In the genomic region with DNA sequence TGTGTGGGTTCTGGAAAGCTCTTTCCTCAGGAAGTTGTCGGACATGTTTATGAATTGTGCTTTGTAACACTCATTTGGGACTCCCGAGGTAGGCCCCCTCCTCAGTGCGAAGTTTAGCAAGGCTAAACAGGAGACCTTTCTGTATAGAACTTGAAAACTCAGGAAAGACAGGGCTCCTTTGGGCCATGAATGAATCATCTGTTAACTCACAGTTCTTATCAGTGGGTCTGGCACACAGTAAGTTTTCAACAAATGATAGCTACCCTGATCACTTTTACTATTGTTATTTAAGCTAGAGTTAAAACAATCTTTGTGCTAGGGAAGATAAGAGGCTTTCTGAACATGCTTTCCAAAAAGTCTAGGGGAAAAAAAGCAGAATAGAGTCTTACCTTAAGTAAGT, we compare ENCODE assay signal across 21 cellular contexts.
"Had no signal": no experiment of that assay in that cellular context is flagged by ENCODE, and none has a peak within 500 bp of the region (broad histone marks: within the 10 kb centered on the region; RNA-seq: fewer than 3 reads in every experiment).

No MANE protein-coding gene starts in this region.

- H3K27me3 ChIP-seq: adrenal gland, body of pancreas, SJSA1 had no signal

- ATAC-seq: activated CD8-positive, alpha-beta T cell treated with anti-CD3 and anti-CD28 coated beads, Interleukin-2, amount 10 ng/mL, durations not matched to agents 7 days and 5 days; body of pancreas; PC-3; SK-N-SH treated with all-trans-retinoic acid at 6 μM for 48 hours had no signal

- H3K27ac ChIP-seq: body of pancreas, SJSA1 had no signal

- H3K4me3 ChIP-seq: adrenal gland, body of pancreas, SJSA1 had no signal

- H3K36me3 ChIP-seq: adrenal gland, SJSA1 had no signal

- H3K4me1 ChIP-seq: SJSA1 had no signal

- DNase-seq: activated CD4-positive, alpha-beta T cell treated with anti-CD3 and anti-CD28 coated beads for 48 hours; activated CD4-positive, alpha-beta T cell treated with anti-CD3 and anti-CD28 coated beads, Interleukin-2, amount 50 U/mL, for 4 hours; activated CD4-positive, CD25-positive, alpha-beta regulatory T cell treated with anti-CD3 and anti-CD28 coated beads, Interleukin-2, amount 50 U/mL, for 72 hours; activated CD8-positive, alpha-beta memory T cell treated with anti-CD3 and anti-CD28 coated beads, Interleukin-2, amount 50 U/mL, for 48 hours; activated CD8-positive, alpha-beta T cell treated with anti-CD3 and anti-CD28 coated beads, Interleukin-2, amount 10 ng/mL, durations not matched to agents 7 days and 5 days; activated naive CD4-positive, alpha-beta T cell treated with anti-CD3 and anti-CD28 coated beads, Interleukin-2, amount 50 U/mL, for 16 hours; activated naive CD8-positive, alpha-beta T cell treated with anti-CD3 and anti-CD28 coated beads, Interleukin-2, amount 10 ng/mL, durations not matched to agents 7 days and 5 days; activated T-cell treated with anti-CD3 and anti-CD28 coated beads, Interleukin-2, amount 50 U/mL, for 1 hour; aorta; body of pancreas; MM.1S; NCI-H1105; NCI-H1436 treated with DMSO at 0.1 percent for 48 hours; NCI-H187; NCI-H2081; NCI-H524; PC-3; SHP77 had no signal

- H3K9me3 ChIP-seq: adrenal gland, body of pancreas, SJSA1 had no signal
